8 cellular contexts compared by ENCODE assay signal in the genomic region with DNA sequence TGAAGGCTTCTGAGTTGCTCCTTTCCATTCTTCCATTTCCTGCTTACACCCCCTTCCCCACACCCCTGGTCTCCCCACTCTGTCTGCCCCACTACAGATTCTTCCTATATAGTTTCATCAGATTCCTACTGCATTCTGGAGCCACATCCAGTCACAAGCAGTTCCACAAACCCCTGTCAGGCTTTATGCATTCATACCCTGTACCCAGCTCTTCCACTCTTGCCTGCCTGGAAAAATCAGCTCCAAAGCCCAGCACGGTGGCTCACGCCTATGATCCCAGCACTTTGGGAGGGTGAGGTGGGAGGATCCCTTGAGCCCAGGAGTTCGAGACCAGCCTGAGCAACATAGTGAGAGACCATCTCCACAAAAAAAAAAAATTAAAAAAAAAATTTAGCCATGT.
"Had no signal": no experiment of that assay in that cellular context is flagged by ENCODE, and none has a peak within 500 bp of the region (broad histone marks: within the 10 kb centered on the region; RNA-seq: fewer than 3 reads in every experiment).

No MANE protein-coding gene starts in this region.

- DNase-seq: IMR-90, KBM-7, KG1 had no signal

- H3K27ac ChIP-seq: HL-60 had no signal

- FAIRE-seq: HepG2, HTR-8/SVneo, K562 had no signal

- H3K4me1 Mint-ChIP-seq: IgD-negative memory B cell had no signal

- ATAC-seq: HepG2, K562 had no signal

- H3K36me3 Mint-ChIP-seq: IgD-negative memory B cell had no signal

- H3K4me3 ChIP-seq: K562 had no signal

- H3K4me3 Mint-ChIP-seq: IgD-negative memory B cell had no signal

- H3K27ac Mint-ChIP-seq: IgD-negative memory B cell had no signal
